ENCODE assay signal across 9 cellular contexts in the genomic region with DNA sequence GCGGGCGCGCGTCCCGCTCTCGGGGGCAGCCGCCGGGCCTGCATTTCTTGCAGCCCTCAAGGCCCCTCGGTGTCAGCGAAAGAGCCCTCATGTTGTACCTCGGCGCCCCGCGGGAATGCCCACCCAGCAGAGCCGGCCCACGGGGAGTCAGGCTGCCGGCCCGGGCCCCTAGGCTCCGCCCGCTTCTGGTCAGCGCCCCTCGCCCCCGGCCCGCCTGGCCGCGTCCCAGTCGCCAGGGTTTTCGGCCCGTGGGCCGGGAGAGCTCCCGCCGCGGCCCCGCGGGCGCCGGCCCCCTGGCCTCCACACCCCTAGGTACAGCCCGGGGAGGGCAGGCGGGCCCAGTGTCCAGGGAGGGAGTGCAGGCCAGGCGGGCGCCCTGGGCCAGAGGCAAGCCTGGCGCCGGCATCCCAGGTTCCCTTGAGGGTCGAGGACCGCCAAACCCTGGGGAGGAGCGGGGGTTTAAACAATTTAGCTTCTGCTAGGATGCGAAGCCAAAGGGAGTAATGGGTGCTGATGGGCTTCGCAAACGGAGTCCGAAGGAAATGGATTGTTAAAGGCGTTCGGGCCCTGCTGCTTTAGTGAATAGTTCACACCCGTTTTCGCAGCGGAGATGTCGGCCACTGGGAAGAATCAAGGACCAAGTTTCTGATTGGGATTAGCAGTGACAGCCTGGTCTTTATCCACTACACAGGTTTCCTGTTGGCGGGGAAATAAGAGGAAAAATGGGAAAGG. TPM values are rescaled to one million over a fixed set of nuclear protein-coding genes. Genes with fewer than 3 reads are reported as not detected.
DNase-seq lines count a peak whose midpoint lies in the region; ATAC-seq, FAIRE-seq and TF ChIP-seq lines count a peak whose summit lies in the region.
"Had no signal": no experiment of that assay in that cellular context is flagged by ENCODE, and none has a peak within 500 bp of the region (broad histone marks: within the 10 kb centered on the region; RNA-seq: fewer than 3 reads in every experiment).

No MANE protein-coding gene starts in this region.

- H3K4me1 ChIP-seq in HEK293 (ENCODE audit: control insufficient read depth, insufficient read depth, low read length) (peaks cover 11% of the 10 kb centered on the region), iPS-15b (ENCODE audit: control insufficient read depth, insufficient read depth, low read length) (peaks cover 4% of the 10 kb centered on the region)

- no peak for FAIRE-seq in GM12891 (lab: Jason Lieb, UNC)

- peaks cover 60% of the 10 kb centered on the region for H3K27me3 ChIP-seq in iPS-15b (ENCODE audit: control insufficient read depth, insufficient read depth, low read length)

- TF ChIP-seq CTCF in HEK293 (tag by site-specific recombination; IDR thresholded peaks at IDR 0.05): no peak

- ATAC-seq in activated T-helper 17 cell treated with anti-CD3 and anti-CD28 coated beads, Interleukin-2, amount 50 U/mL, for 72 hours (replicated peaks): no peak
- no peak for ATAC-seq in HG03571 (IDR thresholded peaks at IDR 0.05; ENCODE audit: unreplicated experiment)

- peaks cover 34% of the 10 kb centered on the region for H3K36me3 Mint-ChIP-seq in activated T-helper 17 cell treated with anti-CD3 and anti-CD28 coated beads, Interleukin-2, amount 50 U/mL, for 72 hours (ENCODE audit: low read depth)

- H3K4me3 Mint-ChIP-seq in activated T-helper 17 cell treated with anti-CD3 and anti-CD28 coated beads, Interleukin-2, amount 50 U/mL, for 72 hours: peak overlapping the region; percentile 57

- H3K27ac ChIP-seq in HEK293 (ENCODE audit: extremely low read depth, low read depth, low read length): peak overlapping the region; percentile 74; the same call in 1 of the 2 replicates
- peak overlapping the region in 18 of 21 experiments; percentile 37 to 92 (median 67) for H3K27ac ChIP-seq in skin epidermis

- no peaks in the 10 kb centered on the region for H3K9me3 Mint-ChIP-seq in activated T-helper 17 cell treated with anti-CD3 and anti-CD28 coated beads, Interleukin-2, amount 50 U/mL, for 72 hours

- H3K36me3 ChIP-seq in HEK293 (ENCODE audit: control insufficient read depth in 2 of 2, insufficient read depth in 1 of 2, low read length in 2 of 2): no peaks in the 10 kb centered on the region
- no peaks in the 10 kb centered on the region for H3K36me3 ChIP-seq in iPS-15b (ENCODE audit: control insufficient read depth, insufficient read depth, low read length)

- H3K9ac ChIP-seq in iPS-15b (ENCODE audit: low read depth, low read length): peak overlapping the region; percentile 60

- H3K4me1 Mint-ChIP-seq in activated T-helper 17 cell treated with anti-CD3 and anti-CD28 coated beads, Interleukin-2, amount 50 U/mL, for 72 hours: peaks cover 21% of the 10 kb centered on the region

- DNase-seq in NOMO-1 (lab: John Stamatoyannopoulos, UW; ENCODE audit: unreplicated experiment in 2 of 2): no peak
- DNase-seq in NOMO-1 treated with dmso at 0.1 percent for 144 hours (lab: John Stamatoyannopoulos, UW; ENCODE audit: unreplicated experiment): no peak
- no peak for DNase-seq in GM12891 (ENCODE audit: insufficient read length, low spot score)

- CTCF ChIA-PET in HEK293 (lab: Yijun Ruan, JAX): interaction anchor here (0.6 to 1.6 kb wide), 2 partner anchors 108 to 1196 kb away, joined by 3 read pairs; no protein-coding TSS in a partner anchor

- H3K27me3 Mint-ChIP-seq in activated T-helper 17 cell treated with anti-CD3 and anti-CD28 coated beads, Interleukin-2, amount 50 U/mL, for 72 hours: no peaks in the 10 kb centered on the region

- H3K27ac Mint-ChIP-seq in activated T-helper 17 cell treated with anti-CD3 and anti-CD28 coated beads, Interleukin-2, amount 50 U/mL, for 72 hours: no peak overlapping the region

- peak overlapping the region; percentile 52 for H3K4me3 ChIP-seq in HEK293 (ENCODE audit: low read depth, low read length)
- peak overlapping the region; percentile 68 for H3K4me3 ChIP-seq in iPS-15b (ENCODE audit: low read depth, low read length)
- H3K4me3 ChIP-seq in skin epidermis: peak overlapping the region; percentile 46 to 60 (median 52)

- no peak for TF ChIP-seq POLR2A in GM12891 (IDR thresholded peaks at IDR 0.05; ENCODE audit: low read depth, low read length)

- POLR2A ChIA-PET in HEK293 (lab: Yijun Ruan, JAX): no interaction called here

- H3K9me3 ChIP-seq in HEK293 (ENCODE audit: control insufficient read depth, insufficient read depth, low read depth, low read length): no peaks in the 10 kb centered on the region
- no peaks in the 10 kb centered on the region for H3K9me3 ChIP-seq in iPS-15b (ENCODE audit: control insufficient read depth, insufficient read depth, low read length)

TF ChIP-seq in HEK293, 187 proteins besides CTCF, POLR2A, EP300 and RAD21 (continues in another document):
- TF ChIP-seq SP3 (tag by site-specific recombination; IDR thresholded peaks at IDR 0.05): 0 out of 2 replicates have a peak, but pooled peaks have one; percentile 7
- 0 out of 2 replicates have a peak, but pooled peaks have one; percentile 2 for TF ChIP-seq KLF10 (tag by site-specific recombination; IDR thresholded peaks at IDR 0.05)
- TF ChIP-seq ZBTB48 (tag by site-specific recombination; IDR thresholded peaks at IDR 0.05): peak; percentile 6; the same call in 1 of the 2 replicates
- TF ChIP-seq, protein P1, sequence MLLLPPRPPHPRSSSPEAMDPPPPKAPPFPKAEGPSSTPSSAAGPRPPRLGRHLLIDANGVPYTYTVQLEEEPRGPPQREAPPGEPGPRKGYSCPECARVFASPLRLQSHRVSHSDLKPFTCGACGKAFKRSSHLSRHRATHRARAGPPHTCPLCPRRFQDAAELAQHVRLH (tag by site-specific recombination; IDR thresholded peaks at IDR 0.05): no peak
- no peak for TF ChIP-seq ZNF114 (tag by site-specific recombination; IDR thresholded peaks at IDR 0.05)
- TF ChIP-seq, protein P2, sequence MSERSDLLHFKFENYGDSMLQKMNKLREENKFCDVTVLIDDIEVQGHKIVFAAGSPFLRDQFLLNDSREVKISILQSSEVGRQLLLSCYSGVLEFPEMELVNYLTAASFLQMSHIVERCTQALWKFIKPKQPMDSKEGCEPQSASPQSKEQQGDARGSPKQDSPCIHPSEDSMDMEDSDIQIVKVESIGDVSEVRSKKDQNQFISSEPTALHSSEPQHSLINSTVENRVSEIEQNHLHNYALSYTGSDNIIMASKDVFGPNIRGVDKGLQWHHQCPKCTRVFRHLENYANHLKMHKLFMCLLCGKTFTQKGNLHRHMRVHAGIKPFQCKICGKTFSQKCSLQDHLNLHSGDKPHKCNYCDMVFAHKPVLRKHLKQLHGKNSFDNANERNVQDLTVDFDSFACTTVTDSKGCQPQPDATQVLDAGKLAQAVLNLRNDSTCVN (tag by site-specific recombination; optimal IDR thresholded peaks at IDR 0.05): no peak
- TF ChIP-seq ZBTB20 (tag by site-specific recombination; IDR thresholded peaks at IDR 0.05): no peak
- TF ChIP-seq ZNF391 (tag by site-specific recombination; IDR thresholded peaks at IDR 0.05; ENCODE audit: borderline replicate concordance, low read depth): no peak
- TF ChIP-seq ZFP37 (tag by site-specific recombination; IDR thresholded peaks at IDR 0.05): no peak
- 0 out of 2 replicates have a peak, but pooled peaks have one; percentile 3 for TF ChIP-seq EGR2 (tag by site-specific recombination; IDR thresholded peaks at IDR 0.05; ENCODE audit: low read depth)
- no peak for TF ChIP-seq ZNF501 (tag by site-specific recombination; IDR thresholded peaks at IDR 0.05)
- TF ChIP-seq ZNF670 (tag by site-specific recombination; IDR thresholded peaks at IDR 0.05; ENCODE audit: low read depth): no peak
- TF ChIP-seq ZNF654 (tag by site-specific recombination; IDR thresholded peaks at IDR 0.05; ENCODE audit: low read depth): no peak
- no peak for TF ChIP-seq ZNF211 (tag by site-specific recombination; IDR thresholded peaks at IDR 0.05; ENCODE audit: low read depth)
- no peak for TF ChIP-seq ZNF239 (tag by site-specific recombination; IDR thresholded peaks at IDR 0.05)

TF ChIP-seq in GM12891, 5 proteins besides CTCF, POLR2A, EP300 and RAD21:
- TF ChIP-seq POLR2AphosphoS5 (IDR thresholded peaks at IDR 0.05; ENCODE audit: low read depth, low read length) (no peak), PAX5 (IDR thresholded peaks at IDR 0.05; ENCODE audit: insufficient read depth, low read length, severe bottlenecking) (no peak), TAF1 (IDR thresholded peaks at IDR 0.05; ENCODE audit: low read depth, low read length) (no peak), SPI1 (IDR thresholded peaks at IDR 0.05; ENCODE audit: low read depth, low read length) (no peak), POU2F2 (IDR thresholded peaks at IDR 0.05; ENCODE audit: low read depth, low read length) (no peak)

RNA-seq across cellular contexts. Expression of a gene that starts 0.5 kb away (rescaled TPM):
- total RNA-seq in activated T-helper 17 cell treated with anti-CD3 and anti-CD28 coated beads, Interleukin-2, amount 50 U/mL, for 72 hours: 10 to 100 TPM; 22.7 to 61.7 TPM
- 0.18 TPM for polyA plus RNA-seq in GM12891 (2012; ENCODE audit: low read depth, missing spikeins)
- total RNA-seq: glomerular endothelial cell had no signal
